In the genomic region with DNA sequence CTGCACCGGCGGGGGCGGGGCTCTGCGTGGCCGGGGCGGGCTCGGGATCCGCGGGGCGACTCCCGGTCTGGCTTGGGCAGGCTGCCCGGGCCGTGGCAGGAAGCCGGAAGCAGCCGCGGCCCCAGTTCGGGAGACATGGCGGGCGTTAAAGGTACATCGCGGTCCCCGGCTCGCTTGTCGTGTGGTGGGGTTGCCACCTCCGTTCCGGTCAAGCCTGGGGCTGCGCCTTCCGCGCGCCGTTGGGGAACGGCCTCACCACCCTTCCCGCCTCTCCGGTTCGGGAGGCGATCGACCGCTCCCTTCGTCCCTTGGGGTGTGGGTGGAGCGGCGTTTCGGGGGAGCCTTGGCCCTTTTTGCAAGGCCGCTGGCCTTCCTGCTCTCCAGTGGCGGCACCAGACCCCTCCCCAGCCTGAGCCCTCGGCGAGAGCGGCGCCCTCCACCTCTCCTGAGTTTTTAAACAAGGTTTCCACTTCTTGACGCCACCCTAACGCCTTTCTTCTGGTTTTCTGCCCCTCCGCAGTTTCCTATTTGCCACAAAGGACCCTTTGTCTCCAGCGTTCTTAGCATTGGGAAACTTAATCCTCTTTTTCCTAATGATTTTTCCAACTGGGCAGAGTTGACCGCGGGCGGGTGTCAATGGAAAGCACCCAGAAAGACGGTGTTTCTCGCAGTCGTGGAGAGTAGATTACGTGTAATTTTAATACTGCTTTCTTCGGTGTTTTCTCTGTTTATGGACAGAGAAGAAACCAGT, we compare ENCODE assay signal across 2 cellular contexts.
TF ChIP-seq lines count a peak whose summit lies in the region.

A gene with protein sequence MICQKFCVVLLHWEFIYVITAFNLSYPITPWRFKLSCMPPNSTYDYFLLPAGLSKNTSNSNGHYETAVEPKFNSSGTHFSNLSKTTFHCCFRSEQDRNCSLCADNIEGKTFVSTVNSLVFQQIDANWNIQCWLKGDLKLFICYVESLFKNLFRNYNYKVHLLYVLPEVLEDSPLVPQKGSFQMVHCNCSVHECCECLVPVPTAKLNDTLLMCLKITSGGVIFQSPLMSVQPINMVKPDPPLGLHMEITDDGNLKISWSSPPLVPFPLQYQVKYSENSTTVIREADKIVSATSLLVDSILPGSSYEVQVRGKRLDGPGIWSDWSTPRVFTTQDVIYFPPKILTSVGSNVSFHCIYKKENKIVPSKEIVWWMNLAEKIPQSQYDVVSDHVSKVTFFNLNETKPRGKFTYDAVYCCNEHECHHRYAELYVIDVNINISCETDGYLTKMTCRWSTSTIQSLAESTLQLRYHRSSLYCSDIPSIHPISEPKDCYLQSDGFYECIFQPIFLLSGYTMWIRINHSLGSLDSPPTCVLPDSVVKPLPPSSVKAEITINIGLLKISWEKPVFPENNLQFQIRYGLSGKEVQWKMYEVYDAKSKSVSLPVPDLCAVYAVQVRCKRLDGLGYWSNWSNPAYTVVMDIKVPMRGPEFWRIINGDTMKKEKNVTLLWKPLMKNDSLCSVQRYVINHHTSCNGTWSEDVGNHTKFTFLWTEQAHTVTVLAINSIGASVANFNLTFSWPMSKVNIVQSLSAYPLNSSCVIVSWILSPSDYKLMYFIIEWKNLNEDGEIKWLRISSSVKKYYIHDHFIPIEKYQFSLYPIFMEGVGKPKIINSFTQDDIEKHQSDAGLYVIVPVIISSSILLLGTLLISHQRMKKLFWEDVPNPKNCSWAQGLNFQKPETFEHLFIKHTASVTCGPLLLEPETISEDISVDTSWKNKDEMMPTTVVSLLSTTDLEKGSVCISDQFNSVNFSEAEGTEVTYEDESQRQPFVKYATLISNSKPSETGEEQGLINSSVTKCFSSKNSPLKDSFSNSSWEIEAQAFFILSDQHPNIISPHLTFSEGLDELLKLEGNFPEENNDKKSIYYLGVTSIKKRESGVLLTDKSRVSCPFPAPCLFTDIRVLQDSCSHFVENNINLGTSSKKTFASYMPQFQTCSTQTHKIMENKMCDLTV (plus strand): TSS at position 79 of the 751 bp plus-strand sequence. CDS start 144,898 bp downstream, outside the sequence.
A gene with protein sequence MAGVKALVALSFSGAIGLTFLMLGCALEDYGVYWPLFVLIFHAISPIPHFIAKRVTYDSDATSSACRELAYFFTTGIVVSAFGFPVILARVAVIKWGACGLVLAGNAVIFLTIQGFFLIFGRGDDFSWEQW (plus strand): TSS at position 79 of the 751 bp plus-strand sequence. CDS start 57 bp downstream, at position 136.

TF ChIP-seq in endothelial cell of umbilical vein, 7 proteins besides CTCF, POLR2A, EP300 and RAD21:
- TF ChIP-seq EZH2 (IDR thresholded peaks at IDR 0.05; ENCODE audit: borderline replicate concordance, low read depth, low read length, severe bottlenecking) (no peak), JUN (IDR thresholded peaks at IDR 0.05; ENCODE audit: borderline replicate concordance, insufficient read depth, insufficient read length, low read depth) (no peak), POLR2AphosphoS5 (IDR thresholded peaks at IDR 0.05; ENCODE audit: insufficient read depth, low read depth, low read length) (peak; percentile 97), FOS (IDR thresholded peaks at IDR 0.05; ENCODE audit: borderline replicate concordance, insufficient read depth, low read length) (no peak), GATA2 (IDR thresholded peaks at IDR 0.05; ENCODE audit: insufficient read depth, insufficient read length, low read depth, low read length) (no peak)
TF ChIP-seq in endothelial cell of umbilical vein: peak in this region for 1.

TF ChIP-seq in neural cell, 6 proteins besides CTCF, POLR2A, EP300 and RAD21:
- TF ChIP-seq POLR2AphosphoS5 (IDR thresholded peaks at IDR 0.05) (peak; percentile 53), MXI1 (conservative IDR thresholded peaks at IDR 0.05; ENCODE audit: poor library complexity, severe bottlenecking) (peak; percentile 47), TAF1 (IDR thresholded peaks at IDR 0.05; ENCODE audit: low read depth) (no peak), EZH2 (IDR thresholded peaks at IDR 0.05; ENCODE audit: borderline replicate concordance, insufficient read depth, low read length, poor library complexity, severe bottlenecking) (no peak)
- TF ChIP-seq, protein P1, sequence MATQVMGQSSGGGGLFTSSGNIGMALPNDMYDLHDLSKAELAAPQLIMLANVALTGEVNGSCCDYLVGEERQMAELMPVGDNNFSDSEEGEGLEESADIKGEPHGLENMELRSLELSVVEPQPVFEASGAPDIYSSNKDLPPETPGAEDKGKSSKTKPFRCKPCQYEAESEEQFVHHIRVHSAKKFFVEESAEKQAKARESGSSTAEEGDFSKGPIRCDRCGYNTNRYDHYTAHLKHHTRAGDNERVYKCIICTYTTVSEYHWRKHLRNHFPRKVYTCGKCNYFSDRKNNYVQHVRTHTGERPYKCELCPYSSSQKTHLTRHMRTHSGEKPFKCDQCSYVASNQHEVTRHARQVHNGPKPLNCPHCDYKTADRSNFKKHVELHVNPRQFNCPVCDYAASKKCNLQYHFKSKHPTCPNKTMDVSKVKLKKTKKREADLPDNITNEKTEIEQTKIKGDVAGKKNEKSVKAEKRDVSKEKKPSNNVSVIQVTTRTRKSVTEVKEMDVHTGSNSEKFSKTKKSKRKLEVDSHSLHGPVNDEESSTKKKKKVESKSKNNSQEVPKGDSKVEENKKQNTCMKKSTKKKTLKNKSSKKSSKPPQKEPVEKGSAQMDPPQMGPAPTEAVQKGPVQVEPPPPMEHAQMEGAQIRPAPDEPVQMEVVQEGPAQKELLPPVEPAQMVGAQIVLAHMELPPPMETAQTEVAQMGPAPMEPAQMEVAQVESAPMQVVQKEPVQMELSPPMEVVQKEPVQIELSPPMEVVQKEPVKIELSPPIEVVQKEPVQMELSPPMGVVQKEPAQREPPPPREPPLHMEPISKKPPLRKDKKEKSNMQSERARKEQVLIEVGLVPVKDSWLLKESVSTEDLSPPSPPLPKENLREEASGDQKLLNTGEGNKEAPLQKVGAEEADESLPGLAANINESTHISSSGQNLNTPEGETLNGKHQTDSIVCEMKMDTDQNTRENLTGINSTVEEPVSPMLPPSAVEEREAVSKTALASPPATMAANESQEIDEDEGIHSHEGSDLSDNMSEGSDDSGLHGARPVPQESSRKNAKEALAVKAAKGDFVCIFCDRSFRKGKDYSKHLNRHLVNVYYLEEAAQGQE (IDR thresholded peaks at IDR 0.05; ENCODE audit: borderline replicate concordance) = peak; percentile 30
TF ChIP-seq in neural cell: peak in this region for 3.
